In the genomic region with DNA sequence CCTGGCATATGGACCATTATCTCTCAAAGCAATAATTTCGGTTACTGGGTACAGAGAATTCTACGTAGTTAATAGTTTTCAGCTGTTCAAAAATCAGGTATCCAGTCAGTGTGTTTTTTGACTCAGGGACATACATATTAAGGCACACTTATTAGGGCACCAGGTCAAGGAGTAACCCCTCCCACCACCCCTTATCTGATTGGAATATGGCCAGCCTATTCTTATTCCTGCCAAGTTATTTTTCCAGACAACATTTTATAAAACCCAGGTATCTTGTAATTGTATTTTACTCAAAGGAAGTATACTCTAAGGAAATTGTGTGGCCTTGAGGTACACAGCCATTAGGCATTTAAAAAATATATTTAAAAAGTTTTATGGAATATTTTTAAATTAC, we compare ENCODE assay signal across 11 cellular contexts. TPM values are rescaled to one million over a fixed set of nuclear protein-coding genes. Genes with fewer than 3 reads are reported as not detected.
A peak's percentile ranks its signal among the peaks of the same experiment; 100 is the strongest.
DNase-seq lines count a peak whose midpoint lies in the region; ATAC-seq and TF ChIP-seq lines count a peak whose summit lies in the region.
"Had no signal": no experiment of that assay in that cellular context is flagged by ENCODE, and none has a peak within 500 bp of the region (broad histone marks: within the 10 kb centered on the region; RNA-seq: fewer than 3 reads in every experiment).

No MANE protein-coding gene starts in this region.

- no peak for TF ChIP-seq EP300 in ovary (IDR thresholded peaks at IDR 0.05)

- 43 to 61% (median 57%) methylated on average over 2 of the region's 2 CpGs for WGBS in ovary, 3 donors

- H3K4me1 Mint-ChIP-seq in CD4-positive, alpha-beta T cell (ENCODE audit: low read depth) = peaks cover 70% of the 10 kb centered on the region
- H3K4me1 Mint-ChIP-seq in MCF 10A (ENCODE audit: insufficient read depth, unreplicated experiment) (peaks cover 47% of the 10 kb centered on the region), neural crest cell (peaks cover 60% of the 10 kb centered on the region)

- H3K27ac Mint-ChIP-seq in CD4-positive, alpha-beta T cell = peak overlapping the region; percentile 90
- H3K27ac Mint-ChIP-seq in MCF 10A (ENCODE audit: low read depth, unreplicated experiment) = no peak overlapping the region
- no peak overlapping the region for H3K27ac Mint-ChIP-seq in neural crest cell (ENCODE audit: unreplicated experiment)

- no peak for DNase-seq in CD4-positive, alpha-beta T cell
- no peak for DNase-seq in MCF 10A (ENCODE audit: unreplicated experiment)
- no peak for DNase-seq in neural crest cell (ENCODE audit: low read depth, low spot score)
- no peak for DNase-seq in HuH-7.5 (ENCODE audit: low spot score)
- no peak for DNase-seq in ovary
- DNase-seq in activated CD4-positive, alpha-beta T cell treated with anti-CD3 and anti-CD28 coated beads for 48 hours = no peak
- DNase-seq: NCI-H1105 treated with DMSO at 0.1 percent for 48 hours, NCI-H524 treated with DMSO at 0.1 percent for 48 hours, tibial artery had no signal

- H3K4me1 ChIP-seq in OCI-LY1 (ENCODE audit: insufficient read depth, low read length, severe bottlenecking) (peaks cover 35% of the 10 kb centered on the region), ovary (ENCODE audit: insufficient read depth) (peaks cover 9% of the 10 kb centered on the region)

- peak overlapping the region; percentile 85 for H3K4me3 Mint-ChIP-seq in CD4-positive, alpha-beta T cell
- peak overlapping the region; percentile 35 for H3K4me3 Mint-ChIP-seq in MCF 10A (ENCODE audit: unreplicated experiment)
- H3K4me3 Mint-ChIP-seq in neural crest cell = peak overlapping the region; percentile 72

- H3K36me3 Mint-ChIP-seq in CD4-positive, alpha-beta T cell (ENCODE audit: low read depth) = peaks cover 53% of the 10 kb centered on the region
- peaks cover 26% of the 10 kb centered on the region for H3K36me3 Mint-ChIP-seq in MCF 10A (ENCODE audit: insufficient read depth, unreplicated experiment)
- peaks cover 5% of the 10 kb centered on the region for H3K36me3 Mint-ChIP-seq in neural crest cell (ENCODE audit: low read depth)

- H3K9me3 Mint-ChIP-seq in CD4-positive, alpha-beta T cell = no peaks in the 10 kb centered on the region
- H3K9me3 Mint-ChIP-seq in MCF 10A (ENCODE audit: unreplicated experiment) (no peaks in the 10 kb centered on the region), neural crest cell (no peaks in the 10 kb centered on the region)

- H3F3A ChIP-seq in OCI-LY1 (ENCODE audit: insufficient read depth, low read length) = no peaks in the 10 kb centered on the region

- CTCF ChIA-PET in CD4-positive, alpha-beta T cell (lab: Charles Lee) = no interaction called here
- CTCF ChIA-PET in MCF 10A (lab: Yijun Ruan, JAX) = no interaction called here

- no peak overlapping the region for H3K27ac ChIP-seq in CD4-positive, alpha-beta T cell (ENCODE audit: low read depth, low read length)
- H3K27ac ChIP-seq in OCI-LY1 (ENCODE audit: low read depth, low read length, poor library complexity, severe bottlenecking) = no peak overlapping the region
- no peak overlapping the region for H3K27ac ChIP-seq in ovary

- peaks cover 84% of the 10 kb centered on the region for H3K79me2 ChIP-seq in OCI-LY1 (ENCODE audit: insufficient read depth, low read length)

- H3K4me2 ChIP-seq in OCI-LY1 (ENCODE audit: low read length) = peak overlapping the region; percentile 47; the same call in 1 of the 2 replicates

- intact Hi-C loops in CD4-positive, alpha-beta T cell (cut with DNase I, micrococcal nuclease) = loop anchor here (2.0 to 10.0 kb wide), 7 partner anchors 15 to 489 kb away; a partner anchor contains a TSS
- intact Hi-C loops in MCF 10A (cut with micrococcal nuclease) (loop anchor here (5.0 to 10.0 kb wide), 2 partner anchors 51 to 89 kb away; no protein-coding TSS in a partner anchor), ovary (cut with DNase I) (loop anchor here in 1 of 4 donors (10.0 kb wide), 1 partner anchor 91 kb away; no protein-coding TSS in a partner anchor)

- TF ChIP-seq CTCF in CD4-positive, alpha-beta T cell (IDR thresholded peaks at IDR 0.05) = no peak
- TF ChIP-seq CTCF in OCI-LY1 (IDR thresholded peaks at IDR 0.05; ENCODE audit: low read length) = no peak
- TF ChIP-seq CTCF in MCF 10A (IDR thresholded peaks at IDR 0.05; ENCODE audit: unreplicated experiment) = no peak
- no peak for TF ChIP-seq CTCF in neural crest cell (conservative IDR thresholded peaks at IDR 0.05)
- TF ChIP-seq CTCF in ovary (IDR thresholded peaks at IDR 0.05) = no peak

- H3K9me2 ChIP-seq in OCI-LY1 (ENCODE audit: low read depth, low read length) = no peaks in the 10 kb centered on the region

- H3K36me3 ChIP-seq in OCI-LY1 (ENCODE audit: insufficient read depth, low read length) (peaks cover 14% of the 10 kb centered on the region), ovary (no peaks in the 10 kb centered on the region)
- H3K36me3 ChIP-seq: tibial artery had no signal

- H3K9ac ChIP-seq in OCI-LY1 (ENCODE audit: low read length) = no peak overlapping the region

- H3K27me3 Mint-ChIP-seq in CD4-positive, alpha-beta T cell = no peaks in the 10 kb centered on the region
- H3K27me3 Mint-ChIP-seq in MCF 10A (ENCODE audit: insufficient read depth, unreplicated experiment) (no peaks in the 10 kb centered on the region), neural crest cell (ENCODE audit: low read depth) (no peaks in the 10 kb centered on the region)

- BruUV-seq in MCF 10A (replicated peaks; lab: Mats Ljungman, UMichigan) = no TSS peak

- no peak for TF ChIP-seq POLR2A in ovary (IDR thresholded peaks at IDR 0.05)

- no peaks in the 10 kb centered on the region for H4K20me1 ChIP-seq in OCI-LY1 (ENCODE audit: insufficient read depth, low read length)

- H3K27me3 ChIP-seq in CD4-positive, alpha-beta T cell (ENCODE audit: control insufficient read depth, insufficient read depth, low read length) = no peaks in the 10 kb centered on the region
- H3K27me3 ChIP-seq in OCI-LY1 (ENCODE audit: insufficient read depth, low read length) (no peaks in the 10 kb centered on the region), ovary (no peaks in the 10 kb centered on the region)
- H3K27me3 ChIP-seq: tibial artery had no signal

- H3K4me3 ChIP-seq in OCI-LY1 (ENCODE audit: low read depth, low read length, poor library complexity, severe bottlenecking) (no peak overlapping the region), ovary (no peak overlapping the region)
- H3K4me3 ChIP-seq: tibial artery had no signal

- POLR2A ChIA-PET in CD4-positive, alpha-beta T cell (lab: Charles Lee) = no interaction called here
- POLR2A ChIA-PET in MCF 10A (lab: Yijun Ruan, JAX) = no interaction called here

- H3K9me3 ChIP-seq in CD4-positive, alpha-beta T cell (ENCODE audit: control insufficient read depth, low read length) = no peaks in the 10 kb centered on the region
- no peaks in the 10 kb centered on the region for H3K9me3 ChIP-seq in OCI-LY1 (ENCODE audit: low read length)
- H3K9me3 ChIP-seq in ovary = no peaks in the 10 kb centered on the region
- H3K9me3 ChIP-seq: tibial artery had no signal

- no peak for ATAC-seq in CD4-positive, alpha-beta T cell (ENCODE audit: poor library complexity)
- no peak for ATAC-seq in HG02870 (IDR thresholded peaks at IDR 0.05; ENCODE audit: unreplicated experiment)

- H2AFZ ChIP-seq in OCI-LY1 (ENCODE audit: low read length) = no peak overlapping the region

RNA-seq across cellular contexts. Expression of a gene that starts 4.3 kb away (rescaled TPM):
- 10 to 100 TPM; 44.2 to 50.1 TPM for total RNA-seq in CD4-positive, alpha-beta T cell
- 69.6 and 72.3 TPM in 2 replicates for total RNA-seq in MCF 10A (2022)
- total RNA-seq in neural crest cell = 83.6 and 88.4 TPM in 2 replicates
- 10 to 100 TPM; 34.5 to 87.8 (median 82.5) TPM for total RNA-seq in ovary
- 10 to 100 TPM; 16.1 to 20.5 TPM for polyA plus RNA-seq in ovary

Comparison
In these comparisons a context has a peak if more than half of its experiments do, and no peak if none do; other contexts are left out.
1. H3K4me3 Mint-ChIP-seq: peak in every context shown above with its lines; median percentile 85 in CD4-positive, alpha-beta T cell; 72 in neural crest cell; 35 in MCF 10A.